ENCODE assay signal across 8 cellular contexts in the genomic region with DNA sequence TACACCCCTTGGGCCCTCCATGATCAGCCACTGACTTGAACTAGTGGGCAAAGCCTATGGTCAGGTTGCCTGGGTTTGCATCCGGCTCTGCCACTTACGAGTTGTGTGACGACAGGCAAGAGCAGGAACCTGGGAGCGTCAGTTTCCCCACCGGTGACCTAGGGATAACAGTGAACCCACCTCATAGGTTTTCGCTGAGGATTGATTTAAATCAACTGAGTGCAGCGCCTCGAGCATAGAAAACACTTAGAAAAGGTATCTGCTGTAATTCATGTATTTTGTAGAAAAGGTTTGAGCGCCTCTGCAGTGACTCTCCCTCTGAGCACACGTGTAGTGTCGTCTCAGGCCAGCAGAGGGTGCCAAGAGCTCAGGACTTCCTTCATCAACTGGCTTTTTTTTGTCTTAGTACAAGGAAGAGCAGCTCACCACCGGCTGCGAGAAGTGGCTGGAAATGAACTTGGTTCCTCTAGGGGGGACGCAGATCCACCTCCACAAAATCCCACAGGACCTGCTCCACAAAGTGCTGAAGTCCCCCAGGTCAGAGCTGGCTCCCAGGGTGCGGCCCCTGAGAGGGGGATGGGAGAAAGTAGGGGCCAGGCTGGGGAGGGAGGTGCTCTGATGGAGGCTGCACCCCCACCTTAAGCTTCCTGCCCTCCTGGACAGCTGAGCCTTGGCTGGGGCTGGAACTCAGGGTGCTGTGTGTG. TPM values are rescaled to one million over a fixed set of nuclear protein-coding genes. Genes with fewer than 3 reads are reported as not detected.
DNase-seq lines count a peak whose midpoint lies in the region; ATAC-seq and TF ChIP-seq lines count a peak whose summit lies in the region.

No MANE protein-coding gene starts in this region.

- TF ChIP-seq CTCF in GM10266 (IDR thresholded peaks at IDR 0.05; ENCODE audit: control insufficient read depth, insufficient read depth, low read depth, missing control alignments): peak; percentile 93

- H3K27ac ChIP-seq in layer of hippocampus (ENCODE audit: low read depth, low read length): peak overlapping the region; percentile 85

- peak; percentile 75 for DNase-seq in GM10266 (ENCODE audit: extremely low spot score)
- DNase-seq in NCI-H2196 (lab: John Stamatoyannopoulos, UW; ENCODE audit: unreplicated experiment): peak; percentile 51
- peak; percentile 39 for DNase-seq in activated CD4-positive, alpha-beta T cell treated with anti-CD3 and anti-CD28 coated beads for 1 hour
- DNase-seq in cerebellum (ENCODE audit: low spot score): peak; percentile 61
- DNase-seq in stimulated activated CD4-positive, alpha-beta T cell treated with anti-CD3 and anti-CD28 coated beads, Interleukin-1b, Interleukin-23, amount 100 ng/mL, for 48 hours: peak; percentile 62

- H3K27me3 ChIP-seq in layer of hippocampus (ENCODE audit: control insufficient read depth, insufficient read depth, low read length): no peaks in the 10 kb centered on the region

- ATAC-seq in HG02981 (IDR thresholded peaks at IDR 0.05; ENCODE audit: unreplicated experiment) (peak; percentile 70), GM21737 (IDR thresholded peaks at IDR 0.05; ENCODE audit: unreplicated experiment) (no peak)

RNA-seq across cellular contexts. Expression of a gene that starts 27.7 kb away (rescaled TPM):
- not detected for total RNA-seq in cerebellum
